8 cellular contexts compared by ENCODE assay signal in genomic region chr2:20365249-20365817, GRCh38. TPM values are rescaled to one million over a fixed set of nuclear protein-coding genes. Genes with fewer than 3 reads are reported as not detected.
DNase-seq lines count a peak whose midpoint lies in the region; ATAC-seq and TF ChIP-seq lines count a peak whose summit lies in the region.

No MANE protein-coding gene starts in this region.

- no peak overlapping the region for H3K27ac ChIP-seq in PC-9

- no peaks in the 10 kb centered on the region for H3K9me2 ChIP-seq in PC-9 (ENCODE audit: insufficient read depth)

- H3K9me3 ChIP-seq in PC-9 (ENCODE audit: insufficient read depth, low read depth) = no peaks in the 10 kb centered on the region; the same call in 1 of the 2 replicates

- no peak overlapping the region for H3K4me3 ChIP-seq in PC-9

- no TSS peak for BruUV-seq in PC-9 (replicated peaks; lab: Mats Ljungman, UMichigan)

- no peak overlapping the region for H3K4me3 Mint-ChIP-seq in endothelial cell (ENCODE audit: unreplicated experiment)

- peaks cover 22% of the 10 kb centered on the region; the same call in 1 of the 2 replicates for H3F3A ChIP-seq in PC-9 (ENCODE audit: insufficient read depth, low read depth)

- no peaks in the 10 kb centered on the region for H3K36me3 ChIP-seq in PC-9 (ENCODE audit: low read depth)

- DNase-seq in PC-9 (peak in 1 of 2 experiments; percentile 80), iris pigment epithelial cell (ENCODE audit: low read depth) (peak; percentile 84), cortex of kidney (lab: John Stamatoyannopoulos, UW) (no peak), endothelial cell (ENCODE audit: low spot score) (no peak), NCI-H2081 treated with DMSO at 0.1 percent for 48 hours (lab: John Stamatoyannopoulos, UW) (no peak), medulla oblongata (ENCODE audit: extremely low spot score) (no peak)

- peak overlapping the region; percentile 7; the same call in 1 of the 2 replicates for H3K4me2 ChIP-seq in PC-9

- TF ChIP-seq CTCF in PC-9 (conservative IDR thresholded peaks at IDR 0.05) = no peak
- TF ChIP-seq CTCF in endothelial cell (IDR thresholded peaks at IDR 0.05; ENCODE audit: unreplicated experiment) = no peak

- peaks cover 6% of the 10 kb centered on the region for H3K4me1 Mint-ChIP-seq in endothelial cell (ENCODE audit: unreplicated experiment)

- peaks cover 1% of the 10 kb centered on the region for H3K27me3 Mint-ChIP-seq in endothelial cell (ENCODE audit: unreplicated experiment)

- peak; percentile 86 for ATAC-seq in GM18907 (IDR thresholded peaks at IDR 0.05; ENCODE audit: unreplicated experiment)
- peak; percentile 95 for ATAC-seq in HG02623 (IDR thresholded peaks at IDR 0.05; ENCODE audit: unreplicated experiment)

- POLR2A ChIA-PET in PC-9 (lab: Charles Lee; ENCODE audit: unreplicated experiment) = interaction anchor here (0.7 kb wide), 1 partner anchor 134 kb away, joined by 5 read pairs; no protein-coding TSS in a partner anchor

- intact Hi-C loops in PC-9 (cut with micrococcal nuclease; ENCODE audit: unreplicated experiment) = no loop called here

- H2AFZ ChIP-seq in PC-9 = no peak overlapping the region

- peaks cover 29% of the 10 kb centered on the region for H3K4me1 ChIP-seq in PC-9 (replicated peaks; ENCODE audit: insufficient read depth)

- no peak overlapping the region for H3K27ac Mint-ChIP-seq in endothelial cell (ENCODE audit: unreplicated experiment)

- CTCF ChIA-PET in PC-9 (lab: Charles Lee) = no interaction called here

- no peaks in the 10 kb centered on the region for H3K27me3 ChIP-seq in PC-9 (ENCODE audit: insufficient read depth, low read depth)

- no peaks in the 10 kb centered on the region for H4K20me1 ChIP-seq in PC-9 (ENCODE audit: insufficient read depth)

- H3K79me2 ChIP-seq in PC-9 (ENCODE audit: low read depth) = no peaks in the 10 kb centered on the region

- H3K36me3 Mint-ChIP-seq in endothelial cell (ENCODE audit: low read depth, unreplicated experiment) = peaks cover 7% of the 10 kb centered on the region

- H3K9me3 Mint-ChIP-seq in endothelial cell (ENCODE audit: unreplicated experiment) = peaks cover 11% of the 10 kb centered on the region

RNA-seq across cellular contexts. Expression of gene PUM2, which starts 14.7 kb away (rescaled TPM):
- total RNA-seq in PC-9 (2021) (93.3 and 99.3 TPM in 2 replicates), endothelial cell (ENCODE audit: unreplicated experiment) (75.3 TPM)
